In the genomic region with DNA sequence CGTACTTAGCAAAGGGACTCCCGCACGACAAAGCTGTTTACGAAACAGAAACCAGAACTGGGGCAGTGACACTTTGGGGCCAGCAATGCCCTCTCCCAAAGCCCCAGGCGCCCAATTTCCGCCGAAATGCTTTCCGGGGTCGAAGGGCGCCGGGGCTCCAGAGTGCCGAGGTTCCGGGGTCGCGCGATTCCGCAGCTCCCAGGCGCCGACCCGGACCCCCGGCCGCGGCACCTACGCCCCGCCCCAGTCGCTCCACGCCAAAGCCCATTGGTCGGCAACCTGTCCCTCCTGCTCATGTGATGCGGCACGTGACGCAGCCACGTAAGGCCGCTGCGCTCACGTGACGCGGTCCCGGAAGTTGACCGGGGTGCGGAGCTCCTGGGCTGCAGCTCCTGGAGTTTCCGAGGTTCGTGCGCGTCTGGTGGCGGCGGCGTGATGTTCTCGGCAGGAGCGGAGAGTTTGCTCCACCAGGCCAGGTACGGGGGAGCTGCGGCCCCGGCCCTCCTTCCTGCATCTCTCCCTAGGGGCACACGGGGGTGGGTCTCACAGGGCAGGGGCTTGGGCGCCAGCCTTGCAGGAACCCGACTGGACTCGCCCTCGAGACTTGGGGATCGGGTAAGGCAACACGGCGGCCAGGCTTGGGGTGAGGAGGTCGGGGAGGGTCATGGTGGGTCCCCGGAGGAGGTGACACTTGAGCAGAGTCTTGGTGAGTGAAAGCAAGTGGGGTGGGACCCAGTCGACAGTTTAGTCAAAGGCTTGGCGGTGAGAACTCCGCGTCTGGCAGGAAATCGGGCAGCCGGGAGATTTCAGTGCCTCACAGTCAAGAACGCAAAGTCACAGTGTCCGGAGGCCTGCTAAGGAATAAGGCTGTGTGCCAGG, we compare ENCODE assay signal across 1 cellular context.
TF ChIP-seq lines count a peak whose summit lies in the region.

AP5Z1 (plus strand) TSS at position 343 of the 879 bp plus-strand sequence; CDS start at position 436, 93 bp downstream.

TF ChIP-seq in GM12878, 131 proteins besides CTCF, POLR2A, EP300 and RAD21 (continued from another document and continues in another):
- TF ChIP-seq GATAD2B (conservative IDR thresholded peaks at IDR 0.05; ENCODE audit: low read depth) (peak; percentile 81; the same call in 1 of the 2 replicates), USF2 (IDR thresholded peaks at IDR 0.05; ENCODE audit: borderline replicate concordance, low read depth, low read length) (peak; percentile 100), YBX1 (IDR thresholded peaks at IDR 0.05) (no peak), TCF3 (IDR thresholded peaks at IDR 0.05; ENCODE audit: borderline replicate concordance, insufficient read depth, low read depth, low read length) (0 out of 2 replicates have a peak, but pooled peaks have one; percentile 8), SMC3 (IDR thresholded peaks at IDR 0.05; ENCODE audit: borderline replicate concordance, low read length) (peak; percentile 1; the same call in 1 of the 2 replicates), EZH2 (IDR thresholded peaks at IDR 0.05; ENCODE audit: borderline replicate concordance, control insufficient read depth, low read depth, low read length) (no peak), BRCA1 (IDR thresholded peaks at IDR 0.05; ENCODE audit: low read depth, low read length) (no peak), CBFB (IDR thresholded peaks at IDR 0.05; ENCODE audit: low read depth) (peak; percentile 71; the same call in 1 of the 2 replicates), BACH1 (IDR thresholded peaks at IDR 0.05; ENCODE audit: borderline replicate concordance) (peak; percentile 37; the same call in 1 of the 2 replicates), GABPA (IDR thresholded peaks at IDR 0.05; ENCODE audit: low read depth) (peak; percentile 91), PML (IDR thresholded peaks at IDR 0.05; ENCODE audit: low read length) (peak; percentile 72; the same call in 1 of the 2 replicates), ATF3 (IDR thresholded peaks at IDR 0.05; ENCODE audit: borderline replicate concordance, extremely low read depth, low read depth, low read length) (peak; percentile 100), ZNF274 (IDR thresholded peaks at IDR 0.05; ENCODE audit: insufficient read depth, insufficient read length) (no peak), CHD2 (IDR thresholded peaks at IDR 0.05; ENCODE audit: borderline replicate concordance, low read depth, low read length) (peak; percentile 56), HCFC1 (IDR thresholded peaks at IDR 0.05; ENCODE audit: low read length) (peak; percentile 71), TAF1 (IDR thresholded peaks at IDR 0.05; ENCODE audit: borderline replicate concordance, low read depth, low read length) (peak; percentile 75), ZBTB4 (CRISPR knock-in tag; IDR thresholded peaks at IDR 0.05) (0 out of 2 replicates have a peak, but pooled peaks have one; percentile 65), NKRF (conservative IDR thresholded peaks at IDR 0.05) (peak; percentile 96), SRF (IDR thresholded peaks at IDR 0.05; ENCODE audit: low read depth in 2 of 2, low read length in 2 of 2) (peak in 1 of 2 experiments; percentile 55; a peak in 1 of 4 replicates), MYB (IDR thresholded peaks at IDR 0.05; ENCODE audit: borderline replicate concordance, low read depth, low read length) (no peak; the same call in 1 of the 2 replicates), SMAD1 (IDR thresholded peaks at IDR 0.05; ENCODE audit: low read depth, partially characterized antibody) (no peak), KAT2A (conservative IDR thresholded peaks at IDR 0.05; ENCODE audit: control insufficient read depth, low read depth, low read length) (no peak), RB1 (IDR thresholded peaks at IDR 0.05; ENCODE audit: borderline replicate concordance) (peak; percentile 82; the same call in 1 of the 2 replicates), STAT3 (IDR thresholded peaks at IDR 0.05; ENCODE audit: low read depth, low read length) (no peak), CBX5 (IDR thresholded peaks at IDR 0.05; ENCODE audit: low read depth) (no peak), TARDBP (IDR thresholded peaks at IDR 0.05; ENCODE audit: borderline replicate concordance) (no peak; the same call in 1 of the 2 replicates), PBX3 (IDR thresholded peaks at IDR 0.05; ENCODE audit: insufficient replicate concordance, low read depth, low read length) (peak; percentile 95), YY1 (IDR thresholded peaks at IDR 0.05; ENCODE audit: low read depth, low read length) (peak; percentile 57), NR2C2 (IDR thresholded peaks at IDR 0.05; ENCODE audit: borderline replicate concordance, control insufficient read depth, insufficient read length, low read depth) (no peak), POLR2AphosphoS2 (IDR thresholded peaks at IDR 0.05; ENCODE audit: low read depth, low read length) (peak; percentile 71; the same call in 1 of the 2 replicates)
- TF ChIP-seq, protein P1, sequence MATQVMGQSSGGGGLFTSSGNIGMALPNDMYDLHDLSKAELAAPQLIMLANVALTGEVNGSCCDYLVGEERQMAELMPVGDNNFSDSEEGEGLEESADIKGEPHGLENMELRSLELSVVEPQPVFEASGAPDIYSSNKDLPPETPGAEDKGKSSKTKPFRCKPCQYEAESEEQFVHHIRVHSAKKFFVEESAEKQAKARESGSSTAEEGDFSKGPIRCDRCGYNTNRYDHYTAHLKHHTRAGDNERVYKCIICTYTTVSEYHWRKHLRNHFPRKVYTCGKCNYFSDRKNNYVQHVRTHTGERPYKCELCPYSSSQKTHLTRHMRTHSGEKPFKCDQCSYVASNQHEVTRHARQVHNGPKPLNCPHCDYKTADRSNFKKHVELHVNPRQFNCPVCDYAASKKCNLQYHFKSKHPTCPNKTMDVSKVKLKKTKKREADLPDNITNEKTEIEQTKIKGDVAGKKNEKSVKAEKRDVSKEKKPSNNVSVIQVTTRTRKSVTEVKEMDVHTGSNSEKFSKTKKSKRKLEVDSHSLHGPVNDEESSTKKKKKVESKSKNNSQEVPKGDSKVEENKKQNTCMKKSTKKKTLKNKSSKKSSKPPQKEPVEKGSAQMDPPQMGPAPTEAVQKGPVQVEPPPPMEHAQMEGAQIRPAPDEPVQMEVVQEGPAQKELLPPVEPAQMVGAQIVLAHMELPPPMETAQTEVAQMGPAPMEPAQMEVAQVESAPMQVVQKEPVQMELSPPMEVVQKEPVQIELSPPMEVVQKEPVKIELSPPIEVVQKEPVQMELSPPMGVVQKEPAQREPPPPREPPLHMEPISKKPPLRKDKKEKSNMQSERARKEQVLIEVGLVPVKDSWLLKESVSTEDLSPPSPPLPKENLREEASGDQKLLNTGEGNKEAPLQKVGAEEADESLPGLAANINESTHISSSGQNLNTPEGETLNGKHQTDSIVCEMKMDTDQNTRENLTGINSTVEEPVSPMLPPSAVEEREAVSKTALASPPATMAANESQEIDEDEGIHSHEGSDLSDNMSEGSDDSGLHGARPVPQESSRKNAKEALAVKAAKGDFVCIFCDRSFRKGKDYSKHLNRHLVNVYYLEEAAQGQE (IDR thresholded peaks at IDR 0.05; ENCODE audit: low read depth, low read length) = no peak
- TF ChIP-seq, protein P2, sequence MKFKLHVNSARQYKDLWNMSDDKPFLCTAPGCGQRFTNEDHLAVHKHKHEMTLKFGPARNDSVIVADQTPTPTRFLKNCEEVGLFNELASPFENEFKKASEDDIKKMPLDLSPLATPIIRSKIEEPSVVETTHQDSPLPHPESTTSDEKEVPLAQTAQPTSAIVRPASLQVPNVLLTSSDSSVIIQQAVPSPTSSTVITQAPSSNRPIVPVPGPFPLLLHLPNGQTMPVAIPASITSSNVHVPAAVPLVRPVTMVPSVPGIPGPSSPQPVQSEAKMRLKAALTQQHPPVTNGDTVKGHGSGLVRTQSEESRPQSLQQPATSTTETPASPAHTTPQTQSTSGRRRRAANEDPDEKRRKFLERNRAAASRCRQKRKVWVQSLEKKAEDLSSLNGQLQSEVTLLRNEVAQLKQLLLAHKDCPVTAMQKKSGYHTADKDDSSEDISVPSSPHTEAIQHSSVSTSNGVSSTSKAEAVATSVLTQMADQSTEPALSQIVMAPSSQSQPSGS (IDR thresholded peaks at IDR 0.05; ENCODE audit: low read length) = no peak
- TF ChIP-seq, protein P3, sequence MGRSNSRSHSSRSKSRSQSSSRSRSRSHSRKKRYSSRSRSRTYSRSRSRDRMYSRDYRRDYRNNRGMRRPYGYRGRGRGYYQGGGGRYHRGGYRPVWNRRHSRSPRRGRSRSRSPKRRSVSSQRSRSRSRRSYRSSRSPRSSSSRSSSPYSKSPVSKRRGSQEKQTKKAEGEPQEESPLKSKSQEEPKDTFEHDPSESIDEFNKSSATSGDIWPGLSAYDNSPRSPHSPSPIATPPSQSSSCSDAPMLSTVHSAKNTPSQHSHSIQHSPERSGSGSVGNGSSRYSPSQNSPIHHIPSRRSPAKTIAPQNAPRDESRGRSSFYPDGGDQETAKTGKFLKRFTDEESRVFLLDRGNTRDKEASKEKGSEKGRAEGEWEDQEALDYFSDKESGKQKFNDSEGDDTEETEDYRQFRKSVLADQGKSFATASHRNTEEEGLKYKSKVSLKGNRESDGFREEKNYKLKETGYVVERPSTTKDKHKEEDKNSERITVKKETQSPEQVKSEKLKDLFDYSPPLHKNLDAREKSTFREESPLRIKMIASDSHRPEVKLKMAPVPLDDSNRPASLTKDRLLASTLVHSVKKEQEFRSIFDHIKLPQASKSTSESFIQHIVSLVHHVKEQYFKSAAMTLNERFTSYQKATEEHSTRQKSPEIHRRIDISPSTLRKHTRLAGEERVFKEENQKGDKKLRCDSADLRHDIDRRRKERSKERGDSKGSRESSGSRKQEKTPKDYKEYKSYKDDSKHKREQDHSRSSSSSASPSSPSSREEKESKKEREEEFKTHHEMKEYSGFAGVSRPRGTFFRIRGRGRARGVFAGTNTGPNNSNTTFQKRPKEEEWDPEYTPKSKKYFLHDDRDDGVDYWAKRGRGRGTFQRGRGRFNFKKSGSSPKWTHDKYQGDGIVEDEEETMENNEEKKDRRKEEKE (IDR thresholded peaks at IDR 0.05) = no peak
- TF ChIP-seq, protein P4, sequence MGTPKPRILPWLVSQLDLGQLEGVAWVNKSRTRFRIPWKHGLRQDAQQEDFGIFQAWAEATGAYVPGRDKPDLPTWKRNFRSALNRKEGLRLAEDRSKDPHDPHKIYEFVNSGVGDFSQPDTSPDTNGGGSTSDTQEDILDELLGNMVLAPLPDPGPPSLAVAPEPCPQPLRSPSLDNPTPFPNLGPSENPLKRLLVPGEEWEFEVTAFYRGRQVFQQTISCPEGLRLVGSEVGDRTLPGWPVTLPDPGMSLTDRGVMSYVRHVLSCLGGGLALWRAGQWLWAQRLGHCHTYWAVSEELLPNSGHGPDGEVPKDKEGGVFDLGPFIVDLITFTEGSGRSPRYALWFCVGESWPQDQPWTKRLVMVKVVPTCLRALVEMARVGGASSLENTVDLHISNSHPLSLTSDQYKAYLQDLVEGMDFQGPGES (IDR thresholded peaks at IDR 0.05) = peak; percentile 90
